In the genomic region with DNA sequence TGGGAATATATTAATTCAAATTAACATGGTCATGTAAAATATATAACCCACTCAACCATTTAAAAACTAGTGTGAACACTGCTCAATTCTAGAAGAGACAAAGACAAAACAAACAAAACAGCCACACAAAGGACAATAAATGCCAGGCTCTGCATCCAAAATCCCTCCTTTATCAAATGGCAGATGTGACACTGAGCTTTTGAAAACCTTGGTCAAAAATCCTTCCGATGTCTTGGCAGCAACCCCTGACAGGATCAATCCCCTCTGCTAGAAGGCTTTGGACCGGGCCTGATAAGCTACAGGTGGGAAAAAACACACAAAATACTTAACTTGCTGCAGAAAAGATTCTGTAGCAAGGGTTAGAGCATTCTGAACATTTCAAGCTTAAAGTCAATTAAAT, we compare ENCODE assay signal across 24 cellular contexts.
"Had no signal": no experiment of that assay in that cellular context is flagged by ENCODE, and none has a peak within 500 bp of the region (broad histone marks: within the 10 kb centered on the region; RNA-seq: fewer than 3 reads in every experiment).

No MANE protein-coding gene starts in this region.

- H3K27ac ChIP-seq: KMS-11, PC-9 had no signal

- FAIRE-seq: astrocyte had no signal

- ATAC-seq: activated CD8-positive, alpha-beta T cell treated with anti-CD3 and anti-CD28 coated beads, Interleukin-2, amount 10 ng/mL, durations not matched to agents 7 days and 5 days; activated naive CD4-positive, alpha-beta T cell treated with anti-CD3 and anti-CD28 coated beads, Interleukin-2, amount 50 U/mL, for 72 hours; activated naive CD8-positive, alpha-beta T cell treated with anti-CD3 and anti-CD28 coated beads, Interleukin-2, amount 50 U/mL, for 24 hours; WTC11 had no signal

- DNase-seq: activated CD4-positive, alpha-beta T cell treated with anti-CD3 and anti-CD28 coated beads for 48 hours; activated CD4-positive, alpha-beta T cell treated with anti-CD3 and anti-CD28 coated beads, Interleukin-2, amount 50 U/mL, for 4 hours; activated CD4-positive, CD25-positive, alpha-beta regulatory T cell treated with anti-CD3 and anti-CD28 coated beads, Interleukin-2, amount 50 U/mL, for 72 hours; activated CD8-positive, alpha-beta memory T cell treated with anti-CD3 and anti-CD28 coated beads, Interleukin-2, amount 50 U/mL, for 48 hours; activated CD8-positive, alpha-beta T cell treated with anti-CD3 and anti-CD28 coated beads, Interleukin-2, amount 10 ng/mL, durations not matched to agents 7 days and 5 days; activated effector memory CD4-positive, alpha-beta T cell treated with Interleukin-2 at 50 U/mL for 16 hours; activated naive CD4-positive, alpha-beta T cell; activated naive CD8-positive, alpha-beta T cell treated with anti-CD3 and anti-CD28 coated beads, Interleukin-2, amount 50 U/mL, for 24 hours; activated T-cell treated with anti-CD3 and anti-CD28 coated beads, Interleukin-2, amount 50 U/mL, for 24 hours; amniotic stem cell; MG63; MV-4-11; NCI-H1105; NCI-H1436; NCI-H1694 treated with DMSO at 0.1 percent for 48 hours; NCI-H2081; NCI-H510A treated with DMSO at 0.1 percent for 48 hours; NCI-H69; PC-9; SHP77 treated with DMSO at 0.1 percent for 48 hours had no signal
